9 cellular contexts compared by ENCODE assay signal in genomic region chr10:21519327-21519933, GRCh38. TPM values are rescaled to one million over a fixed set of nuclear protein-coding genes. Genes with fewer than 3 reads are reported as not detected.
DNase-seq lines count a peak whose midpoint lies in the region; ATAC-seq and TF ChIP-seq lines count a peak whose summit lies in the region.
"Had no signal": no experiment of that assay in that cellular context is flagged by ENCODE, and none has a peak within 500 bp of the region (broad histone marks: within the 10 kb centered on the region; RNA-seq: fewer than 3 reads in every experiment).

No MANE protein-coding gene starts in this region.

- 3 to 8% methylated on average over 11 of the region's 11 CpGs for WGBS in esophagus squamous epithelium, 2 donors
- WGBS in trophoblast cell (ENCODE audit: extremely low coverage, insufficient coverage, insufficient read length), result no CpG with 5 or more reads among the region's 11 CpGs

- H4K12ac ChIP-seq in trophoblast cell (ENCODE audit: low read depth, low read length), result no peak overlapping the region

- DNase-seq in PC-3 (no peak), esophagus squamous epithelium (lab: John Stamatoyannopoulos, UW) (no peak), trophoblast cell (no peak), SW 1271 (lab: John Stamatoyannopoulos, UW) (no peak), iPS-NIHi11 (ENCODE audit: low spot score) (no peak)
- DNase-seq: T1000 had no signal

- no peak overlapping the region for H3K4ac ChIP-seq in trophoblast cell (ENCODE audit: low read depth, low read length)

- no peaks in the 10 kb centered on the region for H3K9me3 ChIP-seq in ES-I3 (ENCODE audit: control insufficient read depth, insufficient read depth, low read length)
- no peaks in the 10 kb centered on the region for H3K9me3 ChIP-seq in PC-3 (ENCODE audit: low read length)
- no peaks in the 10 kb centered on the region for H3K9me3 ChIP-seq in esophagus squamous epithelium
- H3K9me3 ChIP-seq in trophoblast cell (ENCODE audit: insufficient read depth, low read depth, low read length), result peaks cover 3% of the 10 kb centered on the region

- H3K36me3 ChIP-seq in ES-I3 (ENCODE audit: insufficient read depth, low read length), result no peaks in the 10 kb centered on the region
- H3K36me3 ChIP-seq in PC-3 (ENCODE audit: low read depth, low read length), result no peaks in the 10 kb centered on the region
- H3K36me3 ChIP-seq in esophagus squamous epithelium, result no peaks in the 10 kb centered on the region
- no peaks in the 10 kb centered on the region for H3K36me3 ChIP-seq in trophoblast cell (ENCODE audit: control insufficient read depth in 1 of 2, insufficient read depth in 2 of 2, low read length in 2 of 2)

- CTCF ChIA-PET in PC-3 (lab: Charles Lee), result no interaction called here

- H3K4me1 ChIP-seq in ES-I3 (ENCODE audit: insufficient read depth, low read length) (peaks cover 37% of the 10 kb centered on the region), PC-3 (ENCODE audit: insufficient read depth, low read length) (peaks cover 17% of the 10 kb centered on the region), esophagus squamous epithelium (peaks cover 21 to 92% (median 24%) of the 10 kb centered on the region in 3 donors), trophoblast cell (ENCODE audit: control insufficient read depth in 1 of 2, insufficient read depth in 2 of 2, low read length in 2 of 2) (peaks cover 2 to 4% of the 10 kb centered on the region in 2 experiments)

- peak overlapping the region; percentile 63 for H2BK120ac ChIP-seq in trophoblast cell (ENCODE audit: insufficient read depth, low read length, poor library complexity)

- no peak overlapping the region for H2BK5ac ChIP-seq in trophoblast cell (ENCODE audit: low read depth, low read length, poor library complexity)

- H3K4me3 ChIP-seq in PC-3 (ENCODE audit: low read length) (peak overlapping the region; percentile 86), esophagus squamous epithelium (peak overlapping the region; percentile 53 to 70 (median 65)), trophoblast cell (ENCODE audit: low read depth, low read length) (no peak overlapping the region)

- H3K9ac ChIP-seq in ES-I3 (ENCODE audit: low read depth, low read length), result peak overlapping the region; percentile 65; the same call in 1 of the 2 replicates
- H3K9ac ChIP-seq in PC-3 (ENCODE audit: low read length), result no peak overlapping the region
- no peak overlapping the region for H3K9ac ChIP-seq in trophoblast cell (ENCODE audit: low read length)

- H3K27ac ChIP-seq in PC-3 (ENCODE audit: low read length) (no peak overlapping the region), esophagus squamous epithelium (peak overlapping the region; percentile 76 to 100 (median 92)), trophoblast cell (ENCODE audit: low read depth, low read length) (peak overlapping the region; percentile 52)

- H3K4me2 ChIP-seq in PC-3 (ENCODE audit: low read length), result peak overlapping the region; percentile 96
- peak overlapping the region; percentile 95 for H3K4me2 ChIP-seq in trophoblast cell (ENCODE audit: low read length)

- TF ChIP-seq CTCF in PC-3 (conservative IDR thresholded peaks at IDR 0.05; ENCODE audit: low read depth, low read length), result no peak
- no peak for TF ChIP-seq CTCF in esophagus squamous epithelium (IDR thresholded peaks at IDR 0.05)

- H3F3A ChIP-seq in PC-3 (ENCODE audit: low read length, unreplicated experiment), result no peaks in the 10 kb centered on the region

- no peak overlapping the region for H3K23ac ChIP-seq in trophoblast cell (ENCODE audit: low read length)

- H4K8ac ChIP-seq in trophoblast cell (ENCODE audit: low read depth, low read length), result peak overlapping the region; percentile 43

- POLR2A ChIA-PET in PC-3 (lab: Charles Lee; ENCODE audit: unreplicated experiment), result no interaction called here

- H4K91ac ChIP-seq in trophoblast cell (ENCODE audit: low read depth, low read length), result peak overlapping the region; percentile 51

- H4K20me1 ChIP-seq in PC-3 (ENCODE audit: low read length), result no peaks in the 10 kb centered on the region

- no peak overlapping the region for H3K14ac ChIP-seq in trophoblast cell (ENCODE audit: low read length)

- H3K27me3 ChIP-seq in PC-3 (ENCODE audit: low read length) (no peaks in the 10 kb centered on the region), esophagus squamous epithelium (peaks cover 0 to 32% (median 0%) of the 10 kb centered on the region in 4 donors), trophoblast cell (ENCODE audit: insufficient read depth, low read length) (no peaks in the 10 kb centered on the region)

- intact Hi-C loops in PC-3 (cut with micrococcal nuclease), result no loop called here
- intact Hi-C loops in esophagus squamous epithelium (cut with DNase I), result loop anchor here (10.0 kb wide), 1 partner anchor 715 kb away; no protein-coding TSS in a partner anchor

- no peak for ATAC-seq in PC-3
- ATAC-seq in HG02870 (IDR thresholded peaks at IDR 0.05; ENCODE audit: unreplicated experiment), result no peak
- ATAC-seq in GM18520 (IDR thresholded peaks at IDR 0.05; ENCODE audit: unreplicated experiment), result no peak

- H3K79me2 ChIP-seq in PC-3 (ENCODE audit: low read length) (no peaks in the 10 kb centered on the region), trophoblast cell (ENCODE audit: control insufficient read depth, insufficient read depth, low read length, poor library complexity) (peaks cover 13% of the 10 kb centered on the region)

- H3K18ac ChIP-seq in trophoblast cell (ENCODE audit: low read length), result no peak overlapping the region

- no peak overlapping the region for H2AK5ac ChIP-seq in trophoblast cell (ENCODE audit: low read length)

- H2AFZ ChIP-seq in PC-3 (ENCODE audit: low read length) (peak overlapping the region; percentile 85), trophoblast cell (ENCODE audit: insufficient read depth, low read length, poor library complexity) (no peak overlapping the region)

- H3K79me1 ChIP-seq in trophoblast cell (ENCODE audit: low read length), result peaks cover 40% of the 10 kb centered on the region

- no peaks in the 10 kb centered on the region for H3K9me2 ChIP-seq in PC-3 (replicated peaks; ENCODE audit: low read length)

- H2BK12ac ChIP-seq in trophoblast cell (ENCODE audit: low read length), result no peak overlapping the region

- BruUV-seq in PC-3 (replicated peaks; lab: Mats Ljungman, UMichigan), result no TSS peak

- TF ChIP-seq POLR2A in esophagus squamous epithelium (IDR thresholded peaks at IDR 0.05), result no peak

RNA-seq across cellular contexts. Expression of gene SKIDA1, which starts 6.1 kb away (rescaled TPM):
- total RNA-seq in PC-3 (2014; rRNA removed), result 0.17 and 0.26 TPM in 2 replicates
- total RNA-seq in esophagus squamous epithelium, result under 1 TPM in 3 of 4 donors, not detected in 1; 0.53 to 0.57 (median 0.57) TPM
- 27.4 and 28.4 TPM in 2 replicates for polyA plus RNA-seq in trophoblast cell (2013)

RNA-seq across cellular contexts. Expression of gene MLLT10, which starts 14.6 kb away (rescaled TPM):
- 21.5 and 32.5 TPM in 2 replicates for total RNA-seq in PC-3 (2014; rRNA removed)
- total RNA-seq in esophagus squamous epithelium, result 10 to 100 TPM; 22.7 to 49.6 (median 32.4) TPM
- 53.9 and 56.9 TPM in 2 replicates for polyA plus RNA-seq in trophoblast cell (2013)
